Comparison of ENCODE assay signal across 8 cellular contexts in genomic region chr6:235763-236360, GRCh38. TPM values are rescaled to one million over a fixed set of nuclear protein-coding genes. Genes with fewer than 3 reads are reported as not detected.
DNase-seq lines count a peak whose midpoint lies in the region; ATAC-seq and TF ChIP-seq lines count a peak whose summit lies in the region.

No MANE protein-coding gene starts in this region.

- no peak for TF ChIP-seq EP300 in upper lobe of left lung (IDR thresholded peaks at IDR 0.05)

- no peak overlapping the region for H3K27ac ChIP-seq in neural progenitor cell
- peak overlapping the region; percentile 17 to 36 (median 24) for H3K27ac ChIP-seq in upper lobe of left lung

- peaks cover 13% of the 10 kb centered on the region for H3F3A ChIP-seq in neural progenitor cell (ENCODE audit: low read depth)

- H3K36me3 Mint-ChIP-seq in dendritic cell treated with granulocyte-macrophage colony-stimulating factor and Interleukin-4, amounts not matched to agents 40 ng/mL and 50 ng/mL, for 4 days (ENCODE audit: low read depth), result no peaks in the 10 kb centered on the region
- H3K36me3 Mint-ChIP-seq in neural progenitor cell, result no peaks in the 10 kb centered on the region

- H3K4me3 ChIP-seq in neural progenitor cell, result no peak overlapping the region
- peak overlapping the region in 3 of 4 donors; percentile 8 to 19 (median 19) for H3K4me3 ChIP-seq in upper lobe of left lung

- no peaks in the 10 kb centered on the region for H3K9me3 Mint-ChIP-seq in dendritic cell treated with granulocyte-macrophage colony-stimulating factor and Interleukin-4, amounts not matched to agents 40 ng/mL and 50 ng/mL, for 4 days
- H3K9me3 Mint-ChIP-seq in neural progenitor cell, result no peaks in the 10 kb centered on the region

- H3K4me2 ChIP-seq in neural progenitor cell, result peak overlapping the region; percentile 61

- H3K4me3 Mint-ChIP-seq in dendritic cell treated with granulocyte-macrophage colony-stimulating factor and Interleukin-4, amounts not matched to agents 40 ng/mL and 50 ng/mL, for 4 days, result no peak overlapping the region
- peak overlapping the region; percentile 11 for H3K4me3 Mint-ChIP-seq in neural progenitor cell

- H4K20me1 ChIP-seq in neural progenitor cell (ENCODE audit: low read depth), result no peaks in the 10 kb centered on the region

- TF ChIP-seq POLR2A in upper lobe of left lung (IDR thresholded peaks at IDR 0.05), result no peak

- ATAC-seq in HG02763 (IDR thresholded peaks at IDR 0.05; ENCODE audit: unreplicated experiment), result peak; percentile 65
- ATAC-seq in SK-N-SH treated with all-trans-retinoic acid at 6 μM for 48 hours, result peak; percentile 66
- peak in 1 of 2 donors; percentile 80 for ATAC-seq in upper lobe of left lung (ENCODE audit: low FRiP score in 2 of 2)

- H3K4me1 ChIP-seq in neural progenitor cell, result peaks cover 26% of the 10 kb centered on the region
- H3K4me1 ChIP-seq in upper lobe of left lung, result peaks cover 0 to 10% (median 6%) of the 10 kb centered on the region in 4 donors

- no peak overlapping the region for H3K9ac ChIP-seq in neural progenitor cell

- H3K9me3 ChIP-seq in neural progenitor cell (ENCODE audit: low read depth), result no peaks in the 10 kb centered on the region
- H3K9me3 ChIP-seq in upper lobe of left lung, result no peaks in the 10 kb centered on the region

- DNase-seq in Daoy (ENCODE audit: low read depth) (peak; percentile 69), neural progenitor cell (ENCODE audit: low spot score) (peak; percentile 34), upper lobe of left lung (no peak), NCI-H2171 treated with DMSO at 0.1 percent for 48 hours (lab: John Stamatoyannopoulos, UW) (no peak), NCI-H187 treated with DMSO at 0.1 percent for 48 hours (lab: John Stamatoyannopoulos, UW) (no peak)

- H3K27me3 Mint-ChIP-seq in dendritic cell treated with granulocyte-macrophage colony-stimulating factor and Interleukin-4, amounts not matched to agents 40 ng/mL and 50 ng/mL, for 4 days, result no peaks in the 10 kb centered on the region
- H3K27me3 Mint-ChIP-seq in neural progenitor cell (ENCODE audit: insufficient read depth, low read depth), result no peaks in the 10 kb centered on the region

- peak overlapping the region; percentile 35 for H3K27ac Mint-ChIP-seq in dendritic cell treated with granulocyte-macrophage colony-stimulating factor and Interleukin-4, amounts not matched to agents 40 ng/mL and 50 ng/mL, for 4 days
- H3K27ac Mint-ChIP-seq in neural progenitor cell, result peak overlapping the region; percentile 22

- H3K36me3 ChIP-seq in neural progenitor cell, result no peaks in the 10 kb centered on the region
- H3K36me3 ChIP-seq in upper lobe of left lung, result no peaks in the 10 kb centered on the region

- H2AFZ ChIP-seq in neural progenitor cell (replicated peaks), result peak overlapping the region; percentile 99

- peaks cover 39% of the 10 kb centered on the region for H3K4me1 Mint-ChIP-seq in dendritic cell treated with granulocyte-macrophage colony-stimulating factor and Interleukin-4, amounts not matched to agents 40 ng/mL and 50 ng/mL, for 4 days (ENCODE audit: low read depth)
- peaks cover 13% of the 10 kb centered on the region for H3K4me1 Mint-ChIP-seq in neural progenitor cell

- intact Hi-C loops in dendritic cell treated with granulocyte-macrophage colony-stimulating factor and Interleukin-4, amounts not matched to agents 40 ng/mL and 50 ng/mL, for 4 days (cut with micrococcal nuclease), result no loop called here

- no peak for TF ChIP-seq CTCF in neural progenitor cell (IDR thresholded peaks at IDR 0.05)
- TF ChIP-seq CTCF in upper lobe of left lung (IDR thresholded peaks at IDR 0.05), result no peak

- H3K27me3 ChIP-seq in neural progenitor cell, result no peaks in the 10 kb centered on the region
- H3K27me3 ChIP-seq in upper lobe of left lung, result no peaks in the 10 kb centered on the region

- no peaks in the 10 kb centered on the region for H3K79me2 ChIP-seq in neural progenitor cell (ENCODE audit: low read depth)

- 8 to 9% methylated on average over 2 of the region's 2 CpGs for WGBS in upper lobe of left lung, 2 donors

TF ChIP-seq in SK-N-SH treated with all-trans-retinoic acid at 6 μM for 48 hours, 23 proteins besides CTCF, POLR2A, EP300 and RAD21:
- TF ChIP-seq ZC3H10 (CRISPR knock-in tag; IDR thresholded peaks at IDR 0.05) (no peak), OSR1 (CRISPR knock-in tag; IDR thresholded peaks at IDR 0.05) (no peak), GLIS3 (CRISPR knock-in tag; IDR thresholded peaks at IDR 0.05) (no peak), ZFP3 (CRISPR knock-in tag; IDR thresholded peaks at IDR 0.05) (no peak), SNAI2 (CRISPR knock-in tag; IDR thresholded peaks at IDR 0.05) (no peak), ZNF8 (CRISPR knock-in tag; IDR thresholded peaks at IDR 0.05) (no peak), ZNF70 (CRISPR knock-in tag; IDR thresholded peaks at IDR 0.05) (no peak), BACH2 (CRISPR knock-in tag; IDR thresholded peaks at IDR 0.05; ENCODE audit: borderline replicate concordance) (no peak), ESRRG (CRISPR knock-in tag; IDR thresholded peaks at IDR 0.05) (no peak), ZNF565 (CRISPR knock-in tag; conservative IDR thresholded peaks at IDR 0.05; ENCODE audit: low read depth) (no peak), ISL1 (CRISPR knock-in tag; IDR thresholded peaks at IDR 0.05) (no peak), CSDC2 (CRISPR knock-in tag; IDR thresholded peaks at IDR 0.05) (no peak), RARB (CRISPR knock-in tag; IDR thresholded peaks at IDR 0.05) (no peak), PPARA (CRISPR knock-in tag; IDR thresholded peaks at IDR 0.05; ENCODE audit: borderline replicate concordance) (no peak), POU6F1 (CRISPR knock-in tag; IDR thresholded peaks at IDR 0.05; ENCODE audit: borderline replicate concordance, low read depth) (no peak)
- TF ChIP-seq, protein P1, sequence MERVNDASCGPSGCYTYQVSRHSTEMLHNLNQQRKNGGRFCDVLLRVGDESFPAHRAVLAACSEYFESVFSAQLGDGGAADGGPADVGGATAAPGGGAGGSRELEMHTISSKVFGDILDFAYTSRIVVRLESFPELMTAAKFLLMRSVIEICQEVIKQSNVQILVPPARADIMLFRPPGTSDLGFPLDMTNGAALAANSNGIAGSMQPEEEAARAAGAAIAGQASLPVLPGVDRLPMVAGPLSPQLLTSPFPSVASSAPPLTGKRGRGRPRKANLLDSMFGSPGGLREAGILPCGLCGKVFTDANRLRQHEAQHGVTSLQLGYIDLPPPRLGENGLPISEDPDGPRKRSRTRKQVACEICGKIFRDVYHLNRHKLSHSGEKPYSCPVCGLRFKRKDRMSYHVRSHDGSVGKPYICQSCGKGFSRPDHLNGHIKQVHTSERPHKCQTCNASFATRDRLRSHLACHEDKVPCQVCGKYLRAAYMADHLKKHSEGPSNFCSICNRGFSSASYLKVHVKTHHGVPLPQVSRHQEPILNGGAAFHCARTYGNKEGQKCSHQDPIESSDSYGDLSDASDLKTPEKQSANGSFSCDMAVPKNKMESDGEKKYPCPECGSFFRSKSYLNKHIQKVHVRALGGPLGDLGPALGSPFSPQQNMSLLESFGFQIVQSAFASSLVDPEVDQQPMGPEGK (CRISPR knock-in tag; IDR thresholded peaks at IDR 0.05; ENCODE audit: borderline replicate concordance), result no peak
- TF ChIP-seq, protein P2, sequence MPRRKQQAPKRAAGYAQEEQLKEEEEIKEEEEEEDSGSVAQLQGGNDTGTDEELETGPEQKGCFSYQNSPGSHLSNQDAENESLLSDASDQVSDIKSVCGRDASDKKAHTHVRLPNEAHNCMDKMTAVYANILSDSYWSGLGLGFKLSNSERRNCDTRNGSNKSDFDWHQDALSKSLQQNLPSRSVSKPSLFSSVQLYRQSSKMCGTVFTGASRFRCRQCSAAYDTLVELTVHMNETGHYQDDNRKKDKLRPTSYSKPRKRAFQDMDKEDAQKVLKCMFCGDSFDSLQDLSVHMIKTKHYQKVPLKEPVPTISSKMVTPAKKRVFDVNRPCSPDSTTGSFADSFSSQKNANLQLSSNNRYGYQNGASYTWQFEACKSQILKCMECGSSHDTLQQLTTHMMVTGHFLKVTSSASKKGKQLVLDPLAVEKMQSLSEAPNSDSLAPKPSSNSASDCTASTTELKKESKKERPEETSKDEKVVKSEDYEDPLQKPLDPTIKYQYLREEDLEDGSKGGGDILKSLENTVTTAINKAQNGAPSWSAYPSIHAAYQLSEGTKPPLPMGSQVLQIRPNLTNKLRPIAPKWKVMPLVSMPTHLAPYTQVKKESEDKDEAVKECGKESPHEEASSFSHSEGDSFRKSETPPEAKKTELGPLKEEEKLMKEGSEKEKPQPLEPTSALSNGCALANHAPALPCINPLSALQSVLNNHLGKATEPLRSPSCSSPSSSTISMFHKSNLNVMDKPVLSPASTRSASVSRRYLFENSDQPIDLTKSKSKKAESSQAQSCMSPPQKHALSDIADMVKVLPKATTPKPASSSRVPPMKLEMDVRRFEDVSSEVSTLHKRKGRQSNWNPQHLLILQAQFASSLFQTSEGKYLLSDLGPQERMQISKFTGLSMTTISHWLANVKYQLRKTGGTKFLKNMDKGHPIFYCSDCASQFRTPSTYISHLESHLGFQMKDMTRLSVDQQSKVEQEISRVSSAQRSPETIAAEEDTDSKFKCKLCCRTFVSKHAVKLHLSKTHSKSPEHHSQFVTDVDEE (CRISPR knock-in tag; IDR thresholded peaks at IDR 0.05), result no peak

RNA-seq across cellular contexts. Expression of gene DUSP22, which starts 56.4 kb away (rescaled TPM):
- 21.0 and 22.9 TPM in 2 replicates for total RNA-seq in Daoy (2014; rRNA removed; shearing (Covaris generic))
- total RNA-seq in neural progenitor cell (ENCODE audit: low replicate concordance) (40.0 and 51.3 TPM in 2 replicates), upper lobe of left lung (100 to 1,000 TPM in 1 of 6 donors, 10 to 100 TPM in 5; 49.9 to 108 (median 63.8) TPM)

Comparison
In these comparisons a context has a peak if more than half of its experiments do, and no peak if none do; other contexts are left out.
1. DNase-seq: peak in Daoy (single experiment) and neural progenitor cell (single experiment); none in upper lobe of left lung (0 of 2), NCI-H2171 treated with DMSO at 0.1 percent for 48 hours (single experiment) and NCI-H187 treated with DMSO at 0.1 percent for 48 hours (single experiment).